Comparison of ENCODE assay signal across 19 cellular contexts in genomic region chr1:107682467-107682866, GRCh38.
DNase-seq lines count a peak whose midpoint lies in the region; ATAC-seq, FAIRE-seq and TF ChIP-seq lines count a peak whose summit lies in the region.
"Had no signal": no experiment of that assay in that cellular context is flagged by ENCODE, and none has a peak within 500 bp of the region (broad histone marks: within the 10 kb centered on the region; RNA-seq: fewer than 3 reads in every experiment).

No MANE protein-coding gene starts in this region.

- H2AFZ ChIP-seq in PC-9 (no peak overlapping the region), Karpas-422 (ENCODE audit: low read length) (no peak overlapping the region)

- H3K4me3 ChIP-seq in PC-9 (peak overlapping the region; percentile 4; the same call in 1 of the 2 replicates), pancreas (peak overlapping the region in 1 of 4 donors; percentile 8), Karpas-422 (ENCODE audit: low read length) (no peak overlapping the region)

- no TSS peak for BruUV-seq in PC-9 (replicated peaks; lab: Mats Ljungman, UMichigan)

- H3K36me3 ChIP-seq in PC-9 (ENCODE audit: low read depth) (no peaks in the 10 kb centered on the region), pancreas (no peaks in the 10 kb centered on the region), Karpas-422 (ENCODE audit: insufficient read depth, low read length) (no peaks in the 10 kb centered on the region)

- H3K27me3 ChIP-seq in PC-9 (ENCODE audit: insufficient read depth, low read depth) (no peaks in the 10 kb centered on the region), pancreas (no peaks in the 10 kb centered on the region), Karpas-422 (ENCODE audit: low read length) (no peaks in the 10 kb centered on the region)

- no peak for ATAC-seq in pancreas
- no peak for ATAC-seq in Right ventricle myocardium superior (ENCODE audit: poor library complexity)
- ATAC-seq: HCT116, left ventricle myocardium superior, natural killer cell had no signal

- H3K4me1 ChIP-seq in PC-9 (replicated peaks; ENCODE audit: insufficient read depth) (peaks cover 25% of the 10 kb centered on the region), pancreas (peaks cover 0 to 5% (median 3%) of the 10 kb centered on the region in 3 donors), Karpas-422 (ENCODE audit: low read length) (no peaks in the 10 kb centered on the region)

- H3K9me2 ChIP-seq in PC-9 (ENCODE audit: insufficient read depth) (no peaks in the 10 kb centered on the region), Karpas-422 (replicated peaks; ENCODE audit: insufficient read depth, low read length) (no peaks in the 10 kb centered on the region)

- intact Hi-C loops in PC-9 (cut with micrococcal nuclease; ENCODE audit: unreplicated experiment) (no loop called here), pancreas (cut with DNase I) (no loop called here), Right ventricle myocardium superior (cut with DNase I) (no loop called here)

- FAIRE-seq in pancreas (lab: Jason Lieb, UNC), result peak; percentile 66
- FAIRE-seq: TTC549 had no signal

- peaks cover 12% of the 10 kb centered on the region; the same call in 1 of the 2 replicates for H3F3A ChIP-seq in PC-9 (ENCODE audit: insufficient read depth, low read depth)

- no peak overlapping the region for H3K9ac ChIP-seq in Karpas-422 (ENCODE audit: low read length)

- POLR2A ChIA-PET in PC-9 (lab: Charles Lee; ENCODE audit: unreplicated experiment), result no interaction called here

- H3K27ac ChIP-seq in PC-9, result peak overlapping the region; percentile 29
- H3K27ac ChIP-seq in epithelial cell of prostate, result peak overlapping the region; percentile 74
- H3K27ac ChIP-seq in pancreas, result peak overlapping the region in 2 of 4 donors; percentile 45 to 56
- no peak overlapping the region for H3K27ac ChIP-seq in Karpas-422 (ENCODE audit: low read length)

- CTCF ChIA-PET in PC-9 (lab: Charles Lee), result no interaction called here

- no peak for TF ChIP-seq CTCF in PC-9 (conservative IDR thresholded peaks at IDR 0.05)
- TF ChIP-seq CTCF in pancreas (IDR thresholded peaks at IDR 0.05), result no peak

- H3K79me2 ChIP-seq in PC-9 (ENCODE audit: low read depth) (no peaks in the 10 kb centered on the region), Karpas-422 (ENCODE audit: low read length) (no peaks in the 10 kb centered on the region)

- WGBS in pancreas, 2 donors, result 23 to 31% methylated on average over 1 of the region's 1 CpG

- H4K20me1 ChIP-seq in PC-9 (ENCODE audit: insufficient read depth) (no peaks in the 10 kb centered on the region), Karpas-422 (ENCODE audit: insufficient read depth, low read depth, low read length) (no peaks in the 10 kb centered on the region)

- peak; percentile 25 for DNase-seq in AG20443 (ENCODE audit: low spot score)
- DNase-seq in PC-9, result peak in 1 of 2 experiments; percentile 75
- peak; percentile 43 for DNase-seq in epithelial cell of prostate (ENCODE audit: low read depth, low spot score)
- DNase-seq in pancreas, result no peak
- no peak for DNase-seq in activated naive CD4-positive, alpha-beta T cell treated with Interleukin-2 at 50 U/mL for 16 hours
- no peak for DNase-seq in Karpas-422
- DNase-seq in Right ventricle myocardium superior, result no peak
- no peak for DNase-seq in cerebellar cortex (ENCODE audit: low spot score)
- DNase-seq: activated CD4-positive, alpha-beta T cell treated with anti-CD3 and anti-CD28 coated beads, Interleukin-2, amount 50 U/mL, for 1 hour; activated naive CD4-positive, alpha-beta T cell treated with anti-CD3 and anti-CD28 coated beads, Interleukin-2, amount 50 U/mL, for 16 hours; activated T-cell treated with anti-CD3 and anti-CD28 coated beads for 4 hours; effector CD4-positive, alpha-beta T cell; foreskin melanocyte; left ventricle myocardium superior; natural killer cell; NCI-H2029 treated with DMSO at 0.1 percent for 48 hours; NCI-H524 had no signal

- H3K9me3 ChIP-seq in PC-9 (ENCODE audit: insufficient read depth, low read depth), result no peaks in the 10 kb centered on the region
- H3K9me3 ChIP-seq in pancreas, result no peaks in the 10 kb centered on the region
- no peaks in the 10 kb centered on the region for H3K9me3 ChIP-seq in Karpas-422 (ENCODE audit: low read length)

- H3K4me2 ChIP-seq in PC-9 (peak overlapping the region; percentile 50), Karpas-422 (ENCODE audit: low read depth, low read length, poor library complexity, severe bottlenecking) (no peak overlapping the region)

Comparison
In these comparisons a context has a peak if more than half of its experiments do, and no peak if none do; other contexts are left out.
1. DNase-seq: peak in AG20443 (single experiment) and epithelial cell of prostate (single experiment); none in pancreas (0 of 6), activated naive CD4-positive, alpha-beta T cell treated with Interleukin-2 at 50 U/mL for 16 hours (single experiment), Karpas-422 (single experiment), Right ventricle myocardium superior (single experiment) and cerebellar cortex (single experiment).